Comparison of ENCODE assay signal across 19 cellular contexts in genomic region chr4:55762815-55763214, GRCh38. TPM values are rescaled to one million over a fixed set of nuclear protein-coding genes. Genes with fewer than 3 reads are reported as not detected.
DNase-seq lines count a peak whose midpoint lies in the region; ATAC-seq and TF ChIP-seq lines count a peak whose summit lies in the region.
"Had no signal": no experiment of that assay in that cellular context is flagged by ENCODE, and none has a peak within 500 bp of the region (broad histone marks: within the 10 kb centered on the region; RNA-seq: fewer than 3 reads in every experiment).

No MANE protein-coding gene starts in this region.

- no peaks in the 10 kb centered on the region for H3K9me3 ChIP-seq in CD4-positive, alpha-beta T cell (ENCODE audit: control insufficient read depth, low read length)
- H3K9me3 ChIP-seq: MG63 had no signal

- no peak overlapping the region for H3K4me3 Mint-ChIP-seq in CD4-positive, alpha-beta T cell
- no peak overlapping the region for H3K4me3 Mint-ChIP-seq in activated T-helper 17 cell treated with anti-CD3 and anti-CD28 coated beads, Interleukin-2, amount 50 U/mL, for 72 hours
- H3K4me3 Mint-ChIP-seq: CD14-positive monocyte, HFFc6, T-cell had no signal

- POLR2A ChIA-PET in CD4-positive, alpha-beta T cell (lab: Charles Lee), result no interaction called here

- H3K27ac Mint-ChIP-seq in CD4-positive, alpha-beta T cell, result no peak overlapping the region
- H3K27ac Mint-ChIP-seq in activated T-helper 17 cell treated with anti-CD3 and anti-CD28 coated beads, Interleukin-2, amount 50 U/mL, for 72 hours, result no peak overlapping the region
- H3K27ac Mint-ChIP-seq: CD14-positive monocyte, HFFc6, T-cell had no signal

- H3K36me3 Mint-ChIP-seq in CD4-positive, alpha-beta T cell (ENCODE audit: low read depth), result no peaks in the 10 kb centered on the region
- no peaks in the 10 kb centered on the region for H3K36me3 Mint-ChIP-seq in activated T-helper 17 cell treated with anti-CD3 and anti-CD28 coated beads, Interleukin-2, amount 50 U/mL, for 72 hours (ENCODE audit: low read depth)
- H3K36me3 Mint-ChIP-seq: CD14-positive monocyte, T-cell had no signal

- H3K27me3 ChIP-seq in CD4-positive, alpha-beta T cell (ENCODE audit: control insufficient read depth, insufficient read depth, low read length), result no peaks in the 10 kb centered on the region
- H3K27me3 ChIP-seq: MG63 had no signal

- peaks cover 20% of the 10 kb centered on the region for H3K27me3 Mint-ChIP-seq in CD4-positive, alpha-beta T cell
- H3K27me3 Mint-ChIP-seq in activated T-helper 17 cell treated with anti-CD3 and anti-CD28 coated beads, Interleukin-2, amount 50 U/mL, for 72 hours, result peaks cover 9% of the 10 kb centered on the region

- no peaks in the 10 kb centered on the region for H3K4me1 Mint-ChIP-seq in CD4-positive, alpha-beta T cell (ENCODE audit: low read depth)
- no peaks in the 10 kb centered on the region for H3K4me1 Mint-ChIP-seq in activated T-helper 17 cell treated with anti-CD3 and anti-CD28 coated beads, Interleukin-2, amount 50 U/mL, for 72 hours
- H3K4me1 Mint-ChIP-seq: CD14-positive monocyte had no signal

- H3K27ac ChIP-seq in CD4-positive, alpha-beta T cell (ENCODE audit: low read depth, low read length), result no peak overlapping the region
- H3K27ac ChIP-seq: KMS-11 had no signal

- no peak for ATAC-seq in HG02852 (IDR thresholded peaks at IDR 0.05; ENCODE audit: unreplicated experiment)
- ATAC-seq in CD4-positive, alpha-beta T cell (ENCODE audit: poor library complexity), result no peak
- no peak for ATAC-seq in activated T-helper 17 cell treated with anti-CD3 and anti-CD28 coated beads, Interleukin-2, amount 50 U/mL, for 72 hours (replicated peaks)
- ATAC-seq: Right ventricle myocardium inferior, T-cell had no signal

- CTCF ChIA-PET in CD4-positive, alpha-beta T cell (lab: Charles Lee), result interaction anchor here (0.5 kb wide), 1 partner anchor 407 kb away, joined by 3 read pairs; no protein-coding TSS in a partner anchor

- intact Hi-C loops in CD4-positive, alpha-beta T cell (cut with DNase I, micrococcal nuclease), result no loop called here

- DNase-seq in A172 (ENCODE audit: low spot score) (peak; percentile 19), DMS 273 treated with DMSO at 0.1 percent for 48 hours (lab: John Stamatoyannopoulos, UW) (peak; percentile 29), NCI-H524 treated with DMSO at 0.1 percent for 48 hours (lab: John Stamatoyannopoulos, UW) (peak; percentile 50), left kidney (ENCODE audit: low read depth, low spot score) (peak; percentile 48), GM19238 (ENCODE audit: insufficient read length, low spot score) (no peak)
- no peak for DNase-seq in CD4-positive, alpha-beta T cell
- DNase-seq: COR-L47, HFFc6, MG63, NCI-H1092, NCI-H2227 treated with DMSO at 0.1 percent for 48 hours, T-cell had no signal

- no peaks in the 10 kb centered on the region for H3K9me3 Mint-ChIP-seq in CD4-positive, alpha-beta T cell
- H3K9me3 Mint-ChIP-seq in activated T-helper 17 cell treated with anti-CD3 and anti-CD28 coated beads, Interleukin-2, amount 50 U/mL, for 72 hours, result no peaks in the 10 kb centered on the region
- H3K9me3 Mint-ChIP-seq: HFFc6, T-cell had no signal

- TF ChIP-seq CTCF in CD4-positive, alpha-beta T cell (IDR thresholded peaks at IDR 0.05), result no peak

RNA-seq across cellular contexts. Expression of gene EXOC1L, which starts 56.8 kb away (rescaled TPM):
- not detected in 2 replicates for total RNA-seq in A172 (2014; rRNA removed; shearing (Covaris generic))
- total RNA-seq in CD4-positive, alpha-beta T cell, result not detected
- not detected for total RNA-seq in activated T-helper 17 cell treated with anti-CD3 and anti-CD28 coated beads, Interleukin-2, amount 50 U/mL, for 72 hours
- total RNA-seq: A673, H4, HFFc6, Right ventricle myocardium inferior, T-cell had no signal

Comparison
In these comparisons a context has a peak if more than half of its experiments do, and no peak if none do; other contexts are left out.
1. DNase-seq: peak in A172 (single experiment), DMS 273 treated with DMSO at 0.1 percent for 48 hours (single experiment), NCI-H524 treated with DMSO at 0.1 percent for 48 hours (single experiment) and left kidney (single experiment); none in CD4-positive, alpha-beta T cell (0 of 10) and GM19238 (single experiment).